1 cellular context compared by ENCODE assay signal in genomic region chr11:12235549-12235944, GRCh38.
TF ChIP-seq lines count a peak whose summit lies in the region.

No MANE protein-coding gene starts in this region.

TF ChIP-seq in SK-N-SH, 30 proteins besides CTCF, POLR2A, EP300 and RAD21 (continued from another document):
- TF ChIP-seq MXI1 (IDR thresholded peaks at IDR 0.05; ENCODE audit: low read depth, low read length) = no peak
- TF ChIP-seq EZH2phosphoT487 (IDR thresholded peaks at IDR 0.05; ENCODE audit: borderline replicate concordance, low read depth) = no peak
